ENCODE assay signal across 1 cellular context in genomic region chr3:184250167-184250828, GRCh38.
TF ChIP-seq lines count a peak whose summit lies in the region.

No MANE protein-coding gene starts in this region.

TF ChIP-seq in K562, 482 proteins besides CTCF, POLR2A, EP300 and RAD21 (continued from another document):
- TF ChIP-seq MLLT1 (IDR thresholded peaks at IDR 0.05) = no peak; a peak in 1 of 4 replicates
- no peak for TF ChIP-seq CHCHD3 (CRISPR knock-in tag; IDR thresholded peaks at IDR 0.05)
- TF ChIP-seq JUN (IDR thresholded peaks at IDR 0.05; ENCODE audit: borderline replicate concordance, low read depth, low read length) = peak; percentile 34; the same call in 1 of the 2 replicates
- TF ChIP-seq JUN (CRISPR knock-in tag; IDR thresholded peaks at IDR 0.05; ENCODE audit: borderline replicate concordance) = no peak
- TF ChIP-seq ZNF707 (CRISPR knock-in tag; conservative IDR thresholded peaks at IDR 0.05) = no peak
- no peak for TF ChIP-seq TCF7 (IDR thresholded peaks at IDR 0.05; ENCODE audit: borderline replicate concordance)
- TF ChIP-seq EHMT2 (IDR thresholded peaks at IDR 0.05) = peak; percentile 30; the same call in 1 of the 2 replicates
- TF ChIP-seq NFIX (CRISPR knock-in tag; IDR thresholded peaks at IDR 0.05; ENCODE audit: low read depth) = no peak
- no peak for TF ChIP-seq ZNF224 (CRISPR knock-in tag; IDR thresholded peaks at IDR 0.05)
- no peak for TF ChIP-seq CBFA2T2 (conservative IDR thresholded peaks at IDR 0.05)
- no peak for TF ChIP-seq CAMTA2 (CRISPR knock-in tag; conservative IDR thresholded peaks at IDR 0.05)
- TF ChIP-seq WHSC1 (IDR thresholded peaks at IDR 0.05; ENCODE audit: low read length) = no peak
- no peak for TF ChIP-seq PHF20 (IDR thresholded peaks at IDR 0.05; ENCODE audit: partially characterized antibody)
- no peak for TF ChIP-seq HCFC1 (IDR thresholded peaks at IDR 0.05; ENCODE audit: low read depth, low read length)
- TF ChIP-seq CTCFL (IDR thresholded peaks at IDR 0.05; ENCODE audit: borderline replicate concordance, insufficient read depth, low read depth, low read length, poor library complexity, severe bottlenecking) = peak; percentile 76
- TF ChIP-seq PHF21A (IDR thresholded peaks at IDR 0.05; ENCODE audit: borderline replicate concordance, low read depth) = no peak
- 0 out of 2 replicates have a peak, but pooled peaks have one; percentile 46 for TF ChIP-seq POLR2AphosphoS5 (IDR thresholded peaks at IDR 0.05; ENCODE audit: control insufficient read depth, insufficient read depth, low read depth, low read length)
- peak; percentile 55; the same call in 1 of the 2 replicates for TF ChIP-seq XRCC5 (IDR thresholded peaks at IDR 0.05; ENCODE audit: low read depth, low read length)
- TF ChIP-seq MED1 (CRISPR knock-in tag; IDR thresholded peaks at IDR 0.05; ENCODE audit: borderline replicate concordance) = no peak
